Comparison of ENCODE assay signal across 12 cellular contexts in genomic region chr3:44910693-44911092, GRCh38. TPM values are rescaled to one million over a fixed set of nuclear protein-coding genes. Genes with fewer than 3 reads are reported as not detected.
"Had no signal": no experiment of that assay in that cellular context is flagged by ENCODE, and none has a peak within 500 bp of the region (broad histone marks: within the 10 kb centered on the region; RNA-seq: fewer than 3 reads in every experiment).

No MANE protein-coding gene starts in this region.

- H3K4me1 ChIP-seq: HAP-1 had no signal

- H3K9me3 ChIP-seq: HAP-1 had no signal

- H3K36me3 ChIP-seq: HAP-1 had no signal

- H3K4me2 ChIP-seq: GM23338 had no signal

- H2AFZ ChIP-seq: GM23248, GM23338 had no signal

- H3K27ac ChIP-seq: GM23248 had no signal

- FAIRE-seq: H1, H54 had no signal

- ATAC-seq: GM23338, HCT116 had no signal

- H3K9ac ChIP-seq: GM23248 had no signal

- H3K4me3 ChIP-seq: GM23248, GM23338, HAP-1 had no signal

- DNase-seq: GM23248, GOT3, H7, H9, HCEC 1CT, HFFc6 had no signal

RNA-seq across cellular contexts. Expression of gene TGM4, which starts 36.3 kb away (rescaled TPM):
- total RNA-seq: GM23248, GM23338, H1, H4, H7, H9, HFFc6 had no signal
- polyA plus RNA-seq: GM23248, GM23338 had no signal
